ENCODE assay signal across 11 cellular contexts in the genomic region with DNA sequence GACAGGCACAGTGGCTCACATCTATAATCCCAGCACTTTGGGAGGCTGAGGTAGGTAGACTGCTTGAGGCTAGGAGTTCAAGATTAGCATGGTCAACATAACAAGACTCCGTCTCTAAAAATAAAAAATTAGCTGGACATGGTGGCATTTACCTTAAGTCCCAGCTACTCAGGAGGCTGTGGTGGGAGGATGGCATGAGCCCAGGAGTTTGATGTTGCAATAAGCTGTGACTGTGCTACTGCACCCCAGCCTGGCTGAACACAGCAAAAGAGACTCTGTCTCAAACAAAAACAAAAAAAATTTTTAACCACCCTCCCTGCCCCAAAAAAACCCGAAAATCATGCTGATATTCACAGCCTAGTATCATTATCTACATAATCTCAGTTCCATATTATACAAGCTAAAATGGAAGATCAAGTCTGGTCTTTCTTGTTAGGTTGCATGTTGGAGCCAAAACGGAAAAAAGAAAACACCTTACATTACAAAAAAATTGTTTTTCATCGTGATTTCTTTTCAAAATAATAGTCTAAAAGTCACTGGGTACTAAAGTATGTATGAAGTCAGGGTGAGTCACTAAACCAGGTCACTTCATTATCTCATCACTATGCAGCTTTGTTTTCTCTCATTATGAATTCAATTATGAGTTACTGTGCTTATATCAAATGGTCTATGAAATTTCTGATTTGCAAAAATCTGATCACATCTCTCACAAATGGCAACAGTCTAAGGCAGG. TPM values are rescaled to one million over a fixed set of nuclear protein-coding genes. Genes with fewer than 3 reads are reported as not detected.
A peak's percentile ranks its signal among the peaks of the same experiment; 100 is the strongest.
DNase-seq lines count a peak whose midpoint lies in the region; ATAC-seq, FAIRE-seq and TF ChIP-seq lines count a peak whose summit lies in the region.
"Had no signal": no experiment of that assay in that cellular context is flagged by ENCODE, and none has a peak within 500 bp of the region (broad histone marks: within the 10 kb centered on the region; RNA-seq: fewer than 3 reads in every experiment).

No MANE protein-coding gene starts in this region.

- WGBS in pancreas, 2 donors: 26 to 27% methylated on average over 4 of the region's 4 CpGs
- WGBS in esophagus muscularis mucosa: 53% methylated on average over 4 of the region's 4 CpGs

- TF ChIP-seq CTCF in Panc1 (IDR thresholded peaks at IDR 0.05) (no peak), pancreas (IDR thresholded peaks at IDR 0.05) (no peak), esophagus muscularis mucosa (IDR thresholded peaks at IDR 0.05) (no peak)

- TF ChIP-seq POLR2A in esophagus muscularis mucosa (IDR thresholded peaks at IDR 0.05; ENCODE audit: low read depth): no peak

- BruUV-seq in Panc1 (replicated peaks; lab: Mats Ljungman, UMichigan): no TSS peak

- intact Hi-C loops in Panc1 (cut with micrococcal nuclease; ENCODE audit: unreplicated experiment) (no loop called here), pancreas (cut with DNase I) (loop anchor here in 1 of 3 donors (10.0 kb wide), 1 partner anchor 204 kb away; no protein-coding TSS in a partner anchor), esophagus muscularis mucosa (cut with DNase I) (loop anchor here (2.0 kb wide), 1 partner anchor 202 kb away; no protein-coding TSS in a partner anchor)

- no peak overlapping the region for H3K4me3 ChIP-seq in Panc1 (ENCODE audit: low read depth in 2 of 2, low read length in 2 of 2)
- H3K4me3 ChIP-seq in pancreas: no peak overlapping the region
- no peak overlapping the region for H3K4me3 ChIP-seq in esophagus muscularis mucosa

- H3K9me3 ChIP-seq in Panc1 (ENCODE audit: control insufficient read depth, insufficient read depth, low read depth, low read length): no peaks in the 10 kb centered on the region
- no peaks in the 10 kb centered on the region for H3K9me3 ChIP-seq in pancreas
- no peaks in the 10 kb centered on the region for H3K9me3 ChIP-seq in esophagus muscularis mucosa

- no peak for FAIRE-seq in pancreas (lab: Jason Lieb, UNC)
- FAIRE-seq: colon had no signal

- in situ Hi-C loops in Panc1 (cut with HindIII; ENCODE audit: low pct_unique_long_range_greater_than_20kb, low sequenced_read_pairs): no loop called here

- H3K27ac ChIP-seq in Panc1 (ENCODE audit: low read length) (no peak overlapping the region), pancreas (no peak overlapping the region), esophagus muscularis mucosa (replicated peaks in 1 of 4) (no peak overlapping the region)

- POLR2A ChIA-PET in Panc1 (lab: Charles Lee): interaction anchor here (0.6 kb wide), 1 partner anchor 9 kb away, joined by 5 read pairs; no protein-coding TSS in a partner anchor

- peak; percentile 72 for DNase-seq in ELR (ENCODE audit: low read depth)
- DNase-seq in Panc1 (ENCODE audit: low read depth, low spot score): no peak
- DNase-seq in fibroblast of gingiva (ENCODE audit: low read depth): peak; percentile 35
- peak in 1 of 6 donors; percentile 23 for DNase-seq in pancreas
- DNase-seq in esophagus muscularis mucosa (ENCODE audit: extremely low spot score): no peak
- DNase-seq: activated CD4-positive, alpha-beta T cell treated with anti-CD3 and anti-CD28 coated beads, Interleukin-2, amount 10 ng/mL, durations not matched to agents 7 days and 5 days; DND-41 had no signal

- H3K4me1 ChIP-seq in Panc1 (ENCODE audit: control insufficient read depth, insufficient read depth, low read length) (peaks cover 10% of the 10 kb centered on the region; the same call in 1 of the 2 replicates), pancreas (peaks cover 0 to 16% (median 15%) of the 10 kb centered on the region in 3 donors), esophagus muscularis mucosa (peaks cover 9 to 17% (median 11%) of the 10 kb centered on the region in 4 donors)

- H3K27me3 ChIP-seq in Panc1 (ENCODE audit: control insufficient read depth, insufficient read depth, low read length) (no peaks in the 10 kb centered on the region), pancreas (no peaks in the 10 kb centered on the region), esophagus muscularis mucosa (no peaks in the 10 kb centered on the region)

- ATAC-seq in Panc1 (peak; percentile 51; the same call in 1 of the 2 replicates), pancreas (peak; percentile 57 to 73 (median 65)), GM18517 (IDR thresholded peaks at IDR 0.05; ENCODE audit: unreplicated experiment) (no peak), HG03097 (IDR thresholded peaks at IDR 0.05; ENCODE audit: low FRiP score, unreplicated experiment) (no peak), GM21619 (IDR thresholded peaks at IDR 0.05; ENCODE audit: unreplicated experiment) (no peak)

- CTCF ChIA-PET in Panc1 (lab: Charles Lee): interaction anchor here (0.6 kb wide), 1 partner anchor 201 kb away, joined by 3 read pairs; no protein-coding TSS in a partner anchor

- no peaks in the 10 kb centered on the region for H3K36me3 ChIP-seq in Panc1 (ENCODE audit: control insufficient read depth, insufficient read depth, low read length)
- H3K36me3 ChIP-seq in pancreas: no peaks in the 10 kb centered on the region
- no peaks in the 10 kb centered on the region for H3K36me3 ChIP-seq in esophagus muscularis mucosa

- TF ChIP-seq EP300 in esophagus muscularis mucosa (IDR thresholded peaks at IDR 0.05): no peak

RNA-seq across cellular contexts. Expression of gene GXYLT1, which starts 13.8 kb away (rescaled TPM):
- total RNA-seq in Panc1 (2021; ENCODE audit: unreplicated experiment) (17.4 TPM), pancreas (1 to 10 TPM; 3.2 to 7.2 (median 4.3) TPM), esophagus muscularis mucosa (10 to 100 TPM in 3 of 4 donors, 1 to 10 TPM in 1; 9.7 to 13.7 (median 12.1) TPM)
- polyA plus RNA-seq in Panc1 (2012; ENCODE audit: insufficient read length): 6.5 TPM
- 1 to 10 TPM in 1 of 2 donors, under 1 TPM in 1; 0.87 to 2.2 TPM for polyA plus RNA-seq in pancreas

Comparison
In these comparisons a context has a peak if more than half of its experiments do, and no peak if none do; other contexts are left out.
1. DNase-seq: peak in ELR (single experiment) and fibroblast of gingiva (single experiment); none in Panc1 (single experiment) and esophagus muscularis mucosa (single experiment).
2. ATAC-seq: peak in Panc1 (single experiment) and pancreas (4 of 4); none in GM18517 (single experiment), HG03097 (single experiment) and GM21619 (single experiment).